ENCODE assay signal across 1 cellular context in the genomic region with DNA sequence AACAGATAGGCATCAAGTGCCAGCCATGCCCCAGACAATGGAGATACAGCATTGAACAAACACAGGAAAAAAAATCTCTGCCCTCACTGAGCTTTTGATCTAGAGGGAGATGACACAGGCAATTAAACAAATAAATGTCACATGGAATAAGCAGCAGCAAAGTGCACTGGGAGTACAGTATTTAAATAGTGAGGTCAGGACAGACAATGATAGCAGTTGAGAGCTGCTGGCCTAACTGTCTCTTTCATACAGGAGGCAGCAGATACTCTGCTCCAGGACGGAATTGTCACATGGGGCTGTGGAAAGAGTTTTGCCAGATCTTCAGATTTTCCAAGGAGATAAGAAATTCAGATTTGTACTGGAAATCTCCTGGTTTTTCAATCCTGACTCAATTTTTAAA.
TF ChIP-seq lines count a peak whose summit lies in the region.

No MANE protein-coding gene starts in this region.

TF ChIP-seq in HepG2, 621 proteins besides CTCF, POLR2A, EP300 and RAD21 (continued from another document):
- TF ChIP-seq, protein P1, sequence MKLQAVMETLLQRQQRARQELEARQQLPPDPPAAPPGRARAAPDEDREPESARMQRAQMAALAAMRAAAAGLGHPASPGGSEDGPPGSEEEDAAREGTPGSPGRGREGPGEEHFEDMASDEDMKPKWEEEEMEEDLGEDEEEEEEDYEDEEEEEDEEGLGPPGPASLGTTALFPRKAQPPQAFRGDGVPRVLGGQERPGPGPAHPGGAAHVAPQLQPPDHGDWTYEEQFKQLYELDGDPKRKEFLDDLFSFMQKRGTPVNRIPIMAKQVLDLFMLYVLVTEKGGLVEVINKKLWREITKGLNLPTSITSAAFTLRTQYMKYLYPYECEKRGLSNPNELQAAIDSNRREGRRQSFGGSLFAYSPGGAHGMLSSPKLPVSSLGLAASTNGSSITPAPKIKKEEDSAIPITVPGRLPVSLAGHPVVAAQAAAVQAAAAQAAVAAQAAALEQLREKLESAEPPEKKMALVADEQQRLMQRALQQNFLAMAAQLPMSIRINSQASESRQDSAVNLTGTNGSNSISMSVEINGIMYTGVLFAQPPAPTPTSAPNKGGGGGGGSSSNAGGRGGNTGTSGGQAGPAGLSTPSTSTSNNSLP (IDR thresholded peaks at IDR 0.05; ENCODE audit: low read depth, low read length): 0 out of 2 replicates have a peak, but pooled peaks have one; percentile 42
